8 cellular contexts compared by ENCODE assay signal in genomic region chr2:160491922-160492371, GRCh38. TPM values are rescaled to one million over a fixed set of nuclear protein-coding genes. Genes with fewer than 3 reads are reported as not detected.
DNase-seq lines count a peak whose midpoint lies in the region; ATAC-seq lines count a peak whose summit lies in the region.

No MANE protein-coding gene starts in this region.

- H3K9me3 ChIP-seq in adipocyte (ENCODE audit: control insufficient read depth, low read length), result no peaks in the 10 kb centered on the region

- H3K36me3 Mint-ChIP-seq in activated naive CD4-positive, alpha-beta T cell treated with anti-CD3 and anti-CD28 coated beads for 36 hours (ENCODE audit: low read depth), result no peaks in the 10 kb centered on the region
- no peaks in the 10 kb centered on the region for H3K36me3 Mint-ChIP-seq in immature natural killer cell

- peak overlapping the region; percentile 93 for H3K27ac Mint-ChIP-seq in activated naive CD4-positive, alpha-beta T cell treated with anti-CD3 and anti-CD28 coated beads for 36 hours
- H3K27ac Mint-ChIP-seq in immature natural killer cell, result peak overlapping the region in 3 of 6 donors; percentile 8 to 71 (median 13)
- H3K27ac Mint-ChIP-seq in stimulated activated naive CD8-positive, alpha-beta T cell treated with anti-CD3 and anti-CD28 coated beads, Interleukin-15, amount 100 ng/mL, for 72 hours, result peak overlapping the region; percentile 88 to 93

- CTCF ChIA-PET in activated naive CD4-positive, alpha-beta T cell treated with anti-CD3 and anti-CD28 coated beads for 36 hours (lab: Charles Lee), result interaction anchor here (1.7 kb wide), 1 partner anchor 62 kb away, joined by 5 read pairs; no protein-coding TSS in a partner anchor

- H3K4me3 Mint-ChIP-seq in activated naive CD4-positive, alpha-beta T cell treated with anti-CD3 and anti-CD28 coated beads for 36 hours, result peak overlapping the region; percentile 93
- peak overlapping the region; percentile 86 to 97 (median 92) for H3K4me3 Mint-ChIP-seq in immature natural killer cell
- peak overlapping the region; percentile 89 for H3K4me3 Mint-ChIP-seq in stimulated activated naive CD8-positive, alpha-beta T cell treated with anti-CD3 and anti-CD28 coated beads, Interleukin-15, amount 100 ng/mL, for 72 hours

- intact Hi-C loops in activated naive CD4-positive, alpha-beta T cell treated with anti-CD3 and anti-CD28 coated beads for 36 hours (cut with micrococcal nuclease), result loop anchor here (1.0 to 10.0 kb wide), 9 partner anchors 10 to 777 kb away; partner anchors contain the start of genes MARCHF7 and TANK

- H3K4me1 Mint-ChIP-seq in activated naive CD4-positive, alpha-beta T cell treated with anti-CD3 and anti-CD28 coated beads for 36 hours (ENCODE audit: low read depth), result peaks cover 56% of the 10 kb centered on the region
- peaks cover 7 to 19% of the 10 kb centered on the region in 2 donors for H3K4me1 Mint-ChIP-seq in immature natural killer cell
- H3K4me1 Mint-ChIP-seq in stimulated activated naive CD8-positive, alpha-beta T cell treated with anti-CD3 and anti-CD28 coated beads, Interleukin-15, amount 100 ng/mL, for 72 hours, result peaks cover 60% of the 10 kb centered on the region

- H3K27me3 Mint-ChIP-seq in activated naive CD4-positive, alpha-beta T cell treated with anti-CD3 and anti-CD28 coated beads for 36 hours (ENCODE audit: low read depth), result no peaks in the 10 kb centered on the region
- peaks cover 0 to 15% (median 5%) of the 10 kb centered on the region in 3 donors for H3K27me3 Mint-ChIP-seq in immature natural killer cell (ENCODE audit: low read depth in 3 of 3)
- H3K27me3 Mint-ChIP-seq in stimulated activated naive CD8-positive, alpha-beta T cell treated with anti-CD3 and anti-CD28 coated beads, Interleukin-15, amount 100 ng/mL, for 72 hours, result no peaks in the 10 kb centered on the region

- no peaks in the 10 kb centered on the region for H3K9me3 Mint-ChIP-seq in activated naive CD4-positive, alpha-beta T cell treated with anti-CD3 and anti-CD28 coated beads for 36 hours
- no peaks in the 10 kb centered on the region for H3K9me3 Mint-ChIP-seq in immature natural killer cell
- H3K9me3 Mint-ChIP-seq in stimulated activated naive CD8-positive, alpha-beta T cell treated with anti-CD3 and anti-CD28 coated beads, Interleukin-15, amount 100 ng/mL, for 72 hours, result no peaks in the 10 kb centered on the region

- peak overlapping the region; percentile 96 for H3K9ac ChIP-seq in adipocyte (ENCODE audit: low read length)

- no peaks in the 10 kb centered on the region for H3K27me3 ChIP-seq in adipocyte (replicated peaks; ENCODE audit: control insufficient read depth, insufficient read depth, low read length)

- no peak for DNase-seq in activated naive CD4-positive, alpha-beta T cell treated with anti-CD3 and anti-CD28 coated beads for 36 hours
- DNase-seq in activated naive CD4-positive, alpha-beta T cell (lab: John Stamatoyannopoulos, UW), result no peak
- peak; percentile 84 for DNase-seq in adipocyte (ENCODE audit: low read depth)
- DNase-seq in immature natural killer cell, result no peak
- DNase-seq in stimulated activated naive CD8-positive, alpha-beta T cell treated with anti-CD3 and anti-CD28 coated beads, Interleukin-15, amount 100 ng/mL, for 72 hours, result no peak
- DNase-seq in middle frontal gyrus (ENCODE audit: extremely low spot score, low spot score), result no peak
- DNase-seq in activated CD4-positive, alpha-beta T cell treated with anti-CD3 and anti-CD28 coated beads for 4 hours, result no peak

- peaks cover 40% of the 10 kb centered on the region for H3K4me1 ChIP-seq in adipocyte (ENCODE audit: control insufficient read depth, insufficient read depth, low read length)

- H3K4me3 ChIP-seq in adipocyte (ENCODE audit: low read length), result peak overlapping the region; percentile 94

- H3K36me3 ChIP-seq in adipocyte (ENCODE audit: control insufficient read depth, insufficient read depth, low read length, severe bottlenecking), result no peaks in the 10 kb centered on the region

- no peak for ATAC-seq in stimulated activated naive CD8-positive, alpha-beta T cell treated with anti-CD3 and anti-CD28 coated beads, Interleukin-15, amount 100 ng/mL, for 72 hours
- no peak for ATAC-seq in HG02759 (IDR thresholded peaks at IDR 0.05; ENCODE audit: unreplicated experiment)

RNA-seq across cellular contexts. Expression of gene RBMS1, which starts 1.7 kb away (rescaled TPM):
- 10 to 100 TPM; 27.8 to 29.1 TPM for total RNA-seq in activated naive CD4-positive, alpha-beta T cell treated with anti-CD3 and anti-CD28 coated beads for 36 hours
- 100 to 1,000 TPM in 1 of 3 donors, 10 to 100 TPM in 2; 80.0 to 172 (median 81.9) TPM for polyA plus RNA-seq in immature natural killer cell
